ENCODE assay signal across 8 cellular contexts in genomic region chr14:23351681-23352505, GRCh38. TPM values are rescaled to one million over a fixed set of nuclear protein-coding genes. Genes with fewer than 3 reads are reported as not detected.
DNase-seq lines count a peak whose midpoint lies in the region; ATAC-seq and TF ChIP-seq lines count a peak whose summit lies in the region.

No MANE protein-coding gene starts in this region.

- CTCF ChIA-PET in AG04450 (lab: Charles Lee) = interaction anchor here (0.6 to 3.7 kb wide), 7 partner anchors 24 to 239 kb away, joined by 3 to 12 read pairs (median 4); partner anchors contain the start of gene PABPN1

- DNase-seq in AG04450 (ENCODE audit: low read depth, low spot score) = no peak
- peak in 1 of 2 donors; percentile 70 for DNase-seq in lower leg skin (ENCODE audit: low spot score in 2 of 2)
- DNase-seq in thyroid gland = peak; percentile 29 to 32

- H3K4me1 ChIP-seq in KMS-11 (ENCODE audit: low read depth, poor library complexity, severe bottlenecking) (no peaks in the 10 kb centered on the region), thyroid gland (peaks cover 0 to 12% of the 10 kb centered on the region in 2 donors)

- no peak overlapping the region for H3K9ac ChIP-seq in KMS-11

- no peak for TF ChIP-seq CTCF in AG04450 (IDR thresholded peaks at IDR 0.05; ENCODE audit: low read depth, low read length)
- TF ChIP-seq CTCF in KMS-11 (conservative IDR thresholded peaks at IDR 0.05; ENCODE audit: low read depth, low read length) = no peak
- TF ChIP-seq CTCF in lower leg skin (IDR thresholded peaks at IDR 0.05) = no peak
- no peak for TF ChIP-seq CTCF in thyroid gland (IDR thresholded peaks at IDR 0.05)

- TF ChIP-seq POLR2A in lower leg skin (IDR thresholded peaks at IDR 0.05) (no peak), thyroid gland (IDR thresholded peaks at IDR 0.05) (peak in 1 of 2 donors; percentile 15)

- 7 to 15% methylated on average over 28 to 51 of the region's 61 CpGs for WGBS in lower leg skin, 2 donors
- 7 to 11% methylated on average over 22 to 23 of the region's 61 CpGs for WGBS in thyroid gland, 2 donors

- no peaks in the 10 kb centered on the region for H3K79me2 ChIP-seq in KMS-11 (ENCODE audit: insufficient read depth, low read depth)

- ATAC-seq in HG03025 (IDR thresholded peaks at IDR 0.05; ENCODE audit: low FRiP score, unreplicated experiment) = no peak
- ATAC-seq in HG02642 (IDR thresholded peaks at IDR 0.05; ENCODE audit: poor library complexity, unreplicated experiment) = no peak
- ATAC-seq in GM21367 (IDR thresholded peaks at IDR 0.05; ENCODE audit: unreplicated experiment) = no peak

- H4K20me1 ChIP-seq in KMS-11 (ENCODE audit: insufficient read depth) = no peaks in the 10 kb centered on the region

- H3K4me3 ChIP-seq in AG04450 (ENCODE audit: low read depth, low read length) = peak overlapping the region; percentile 86
- H3K4me3 ChIP-seq in KMS-11 (IDR thresholded peaks at IDR 0.05; ENCODE audit: insufficient read depth, low read depth, low read length) = no peak overlapping the region
- H3K4me3 ChIP-seq in lower leg skin (ENCODE audit: low read depth, poor library complexity, severe bottlenecking) = peak overlapping the region; percentile 37
- H3K4me3 ChIP-seq in thyroid gland (replicated peaks in 1 of 3) = peak overlapping the region; percentile 73 to 80 (median 78)

- POLR2A ChIA-PET in AG04450 (lab: Yijun Ruan, JAX) = interaction anchor here (0.5 to 2.2 kb wide), 10 partner anchors 10 to 478 kb away, joined by 3 to 10 read pairs (median 5); partner anchors contain the start of gene PABPN1

- no peaks in the 10 kb centered on the region for H3K36me3 ChIP-seq in KMS-11 (ENCODE audit: insufficient read depth)
- H3K36me3 ChIP-seq in thyroid gland = no peaks in the 10 kb centered on the region

- H3K27me3 ChIP-seq in AG04450 (ENCODE audit: control insufficient read depth, insufficient read depth, low read length) = no peaks in the 10 kb centered on the region
- no peaks in the 10 kb centered on the region for H3K27me3 ChIP-seq in KMS-11 (ENCODE audit: insufficient read depth, low read depth)
- no peaks in the 10 kb centered on the region for H3K27me3 ChIP-seq in thyroid gland

- intact Hi-C loops in lower leg skin (cut with DNase I; ENCODE audit: low total_unique reads) (no loop called here), thyroid gland (cut with DNase I) (no loop called here)

- no peak overlapping the region for H3K4me2 ChIP-seq in KMS-11

- peak overlapping the region; percentile 30; the same call in 1 of the 2 replicates for H2AFZ ChIP-seq in KMS-11 (ENCODE audit: low read depth)

- H3K9me3 ChIP-seq in AG04450 (ENCODE audit: control insufficient read depth, insufficient read depth, low read length) = no peaks in the 10 kb centered on the region
- H3K9me3 ChIP-seq in thyroid gland = no peaks in the 10 kb centered on the region

- H3K27ac ChIP-seq in AG04450 (ENCODE audit: low read depth, low read length) (no peak overlapping the region), KMS-11 (no peak overlapping the region), cingulate gyrus (ENCODE audit: low read depth, low read length) (peak overlapping the region; percentile 85), thyroid gland (no peak overlapping the region)

RNA-seq across cellular contexts. Expression of gene SLC22A17, which starts 0.8 kb away (rescaled TPM):
- polyA plus RNA-seq in AG04450 (2011; rRNA removed) = 17.4 and 27.0 TPM in 2 replicates
- 12.6 and 17.5 TPM in 2 replicates for polyA minus RNA-seq in AG04450 (2011; rRNA and poly(A)+ RNA removed)
- 10 to 100 TPM; 16.1 to 33.0 (median 17.9) TPM for total RNA-seq in lower leg skin
- 10 to 100 TPM; 27.5 to 94.2 (median 53.7) TPM for total RNA-seq in thyroid gland

RNA-seq across cellular contexts. Expression of gene EFS, which starts 13.1 kb away (rescaled TPM):
- 5.3 and 6.6 TPM in 2 replicates for polyA plus RNA-seq in AG04450 (2011; rRNA removed)
- polyA minus RNA-seq in AG04450 (2011; rRNA and poly(A)+ RNA removed) = 4.7 and 5.1 TPM in 2 replicates
- total RNA-seq in lower leg skin (10 to 100 TPM; 38.7 to 73.2 (median 53.5) TPM), thyroid gland (10 to 100 TPM in 1 of 4 donors, 1 to 10 TPM in 3; 7.0 to 12.9 (median 8.6) TPM)

RNA-seq across cellular contexts. Expression of gene IL25, which starts 20.7 kb away (rescaled TPM):
- not detected in 2 replicates for polyA plus RNA-seq in AG04450 (2011; rRNA removed)
- not detected in 2 replicates for polyA minus RNA-seq in AG04450 (2011; rRNA and poly(A)+ RNA removed)
- total RNA-seq in lower leg skin = not detected
- total RNA-seq in thyroid gland = not detected

RNA-seq across cellular contexts. Expression of gene CMTM5, which starts 25.0 kb away (rescaled TPM):
- 0.37 and 0.47 TPM in 2 replicates for polyA plus RNA-seq in AG04450 (2011; rRNA removed)
- 1.7 TPM in 1 of 2 replicates, not detected in the other for polyA minus RNA-seq in AG04450 (2011; rRNA and poly(A)+ RNA removed)
- under 1 TPM in 2 of 4 donors, not detected in 2; 0.38 to 0.58 TPM for total RNA-seq in lower leg skin
- 1 to 10 TPM in 1 of 4 donors, not detected in 3; 1.5 TPM for total RNA-seq in thyroid gland

RNA-seq across cellular contexts. Expression of gene PABPN1, which starts 30.6 kb away (rescaled TPM):
- 174 and 182 TPM in 2 replicates for polyA plus RNA-seq in AG04450 (2011; rRNA removed)
- polyA minus RNA-seq in AG04450 (2011; rRNA and poly(A)+ RNA removed) = 69.7 and 73.5 TPM in 2 replicates
- total RNA-seq in lower leg skin (10 to 100 TPM; 25.5 to 65.8 (median 39.9) TPM), thyroid gland (10 to 100 TPM; 37.9 to 74.6 (median 60.5) TPM)
